Comparison of ENCODE assay signal across 15 cellular contexts in the genomic region with DNA sequence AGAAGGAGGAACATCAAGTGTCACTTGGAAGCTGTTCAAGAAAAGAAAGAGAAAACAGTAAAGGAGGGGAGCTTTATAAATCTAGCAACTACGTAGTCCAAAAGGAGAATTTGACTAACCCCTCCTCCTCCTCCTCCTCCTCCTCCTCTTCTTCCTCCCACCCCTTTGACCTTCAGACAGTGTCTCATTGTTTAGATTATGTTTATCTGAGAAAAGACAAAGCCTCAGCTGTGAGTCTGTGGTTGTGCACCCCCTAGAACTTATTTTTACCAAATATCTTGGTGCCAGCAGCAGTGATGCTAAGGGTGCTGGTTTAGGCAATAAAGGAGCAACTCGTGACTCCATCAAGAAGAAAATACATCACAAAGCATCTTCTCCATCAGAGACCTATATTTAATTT.
A peak's percentile ranks its signal among the peaks of the same experiment; 100 is the strongest.
DNase-seq lines count a peak whose midpoint lies in the region; ATAC-seq, FAIRE-seq and TF ChIP-seq lines count a peak whose summit lies in the region.
"Had no signal": no experiment of that assay in that cellular context is flagged by ENCODE, and none has a peak within 500 bp of the region (broad histone marks: within the 10 kb centered on the region; RNA-seq: fewer than 3 reads in every experiment).

No MANE protein-coding gene starts in this region.

- H3K9me3 ChIP-seq in BLaER1 treated with 17β-estradiol and CSF1 and Interleukin-3, amounts not matched to agents 10 nM and 100 nM (replicated peaks in 1 of 11) = peaks cover 10 to 25% (median 20%) of the 10 kb centered on the region in 11 experiments
- H3K9me3 ChIP-seq in H1 (ENCODE audit: insufficient read depth in 2 of 2, low read depth in 1 of 2, low read length in 1 of 2) (0 out of 4 replicates have a peak, but pooled peaks cover 0 to 2% of the 10 kb centered on the region in 2 experiments), Peyer's patch (peaks cover 0 to 8% (median 3%) of the 10 kb centered on the region in 4 donors)

- CTCF ChIA-PET in H1 (lab: Charles Lee; ENCODE audit: partially characterized antibody) = interaction anchor here (0.7 to 1.1 kb wide), 3 partner anchors 55 to 156 kb away, joined by 3 to 4 read pairs (median 3); no protein-coding TSS in a partner anchor

- no peak overlapping the region for H4K5ac ChIP-seq in H1 (ENCODE audit: insufficient read length, low read depth, low read length)

- no peaks in the 10 kb centered on the region for H4K20me1 ChIP-seq in BLaER1 treated with 17β-estradiol and CSF1 and Interleukin-3, amounts not matched to agents 10 nM and 100 nM
- no peaks in the 10 kb centered on the region for H4K20me1 ChIP-seq in H1 (replicated peaks in 1 of 2; ENCODE audit: control insufficient read depth in 1 of 2, insufficient read depth in 2 of 2, low read length in 2 of 2)

- H2BK120ac ChIP-seq in H1 (replicated peaks; ENCODE audit: low read depth, low read length) = no peak overlapping the region

- no peak for TF ChIP-seq RAD21 in H1 (IDR thresholded peaks at IDR 0.05 in 1 of 2, conservative IDR thresholded peaks at IDR 0.05 in 1 of 2; ENCODE audit: low read depth in 2 of 2, low read length in 2 of 2)

- no peak overlapping the region for H3K4me3 ChIP-seq in BLaER1 treated with 17β-estradiol and CSF1 and Interleukin-3, amounts not matched to agents 10 nM and 100 nM
- H3K4me3 ChIP-seq in H1 (ENCODE audit: extremely low read depth in 1 of 4, insufficient read depth in 2 of 4, low read depth in 3 of 4, low read length in 4 of 4) = no peak overlapping the region
- no peak overlapping the region for H3K4me3 ChIP-seq in Peyer's patch
- H3K4me3 ChIP-seq: lower lobe of right lung had no signal

- DNase-seq in H1 (ENCODE audit: low read depth in 1 of 2, low spot score in 2 of 2) (no peak), Peyer's patch (no peak), islet precursor cell (no peak), NCI-H2171 treated with DMSO at 0.1 percent for 48 hours (lab: John Stamatoyannopoulos, UW) (no peak)
- no peak for DNase-seq in activated CD4-positive, alpha-beta T cell treated with anti-CD3 and anti-CD28 coated beads, Interleukin-2, amount 50 U/mL, for 1 hour
- DNase-seq: activated naive CD4-positive, alpha-beta T cell treated with anti-CD3 and anti-CD28 coated beads for 36 hours; central memory CD4-positive, alpha-beta T cell; DMS153; GOT3; lower lobe of right lung; occipital lobe; PC-3 had no signal

- no peaks in the 10 kb centered on the region for H3K23me2 ChIP-seq in H1 (ENCODE audit: low read depth, low read length)

- TF ChIP-seq CTCF in H1 (IDR thresholded peaks at IDR 0.05; ENCODE audit: control extremely low read depth in 1 of 3, insufficient read depth in 1 of 3, low read depth in 1 of 3, low read length in 3 of 3) (no peak), Peyer's patch (IDR thresholded peaks at IDR 0.05) (no peak)

- no peak overlapping the region for H2AK5ac ChIP-seq in H1 (ENCODE audit: low read depth, low read length)

- H3K4me2 ChIP-seq in BLaER1 treated with 17β-estradiol and CSF1 and Interleukin-3, amounts not matched to agents 10 nM and 100 nM = peak overlapping the region in 6 of 11 experiments; percentile 12 to 63 (median 33); a peak in 11 of 22 replicates
- H3K4me2 ChIP-seq in H1 (ENCODE audit: insufficient read depth in 1 of 2, low read depth in 2 of 2, low read length in 2 of 2) = no peak overlapping the region; a peak in 1 of 4 replicates

- no peak overlapping the region for H3K14ac ChIP-seq in H1 (ENCODE audit: insufficient read length)

- FAIRE-seq in H1 (lab: Jason Lieb, UNC) = no peak

- H2BK12ac ChIP-seq in H1 (ENCODE audit: low read depth, low read length) = peak overlapping the region; percentile 35; the same call in 1 of the 2 replicates

- H2AFZ ChIP-seq in H1 (ENCODE audit: low read length) = no peak overlapping the region

- WGBS in H1 (ENCODE audit: extremely low coverage in 1 of 2, insufficient coverage in 1 of 2, insufficient read length in 1 of 2, insufficient replicate concordance in 2 of 2, low coverage in 1 of 2, low lambda C conversion rate in 2 of 2, missing lambda C conversion rate in 1 of 2), 2 experiments = 80% methylated on average over 1 of the region's 2 CpGs; no CpG with 5 or more reads in 1 of the 2 experiments

- H2BK5ac ChIP-seq in H1 (ENCODE audit: low read depth, low read length) = no peak overlapping the region

- no peak overlapping the region for H3K4ac ChIP-seq in H1 (replicated peaks; ENCODE audit: insufficient read length, low read depth, low read length)

- H3K4me1 ChIP-seq in BLaER1 treated with 17β-estradiol and CSF1 and Interleukin-3, amounts not matched to agents 10 nM and 100 nM = peaks cover 0 to 35% (median 10%) of the 10 kb centered on the region in 10 experiments; a peak in 11 of 20 replicates
- H3K4me1 ChIP-seq in H1 (replicated peaks in 1 of 4; ENCODE audit: control insufficient read depth in 3 of 4, insufficient read depth in 4 of 4, low read length in 3 of 4) (peaks cover 0 to 16% (median 5%) of the 10 kb centered on the region in 4 experiments; a peak in 5 of 7 replicates), Peyer's patch (peaks cover 0 to 18% (median 5%) of the 10 kb centered on the region in 4 donors)
- H3K4me1 ChIP-seq: lower lobe of right lung had no signal

- H3K9ac ChIP-seq in BLaER1 treated with 17β-estradiol and CSF1 and Interleukin-3, amounts not matched to agents 10 nM and 100 nM = no peak overlapping the region
- no peak overlapping the region for H3K9ac ChIP-seq in H1 (replicated peaks in 1 of 4; ENCODE audit: extremely low read depth in 1 of 4, low read depth in 3 of 4, low read length in 3 of 4)

- peak; percentile 52 for ATAC-seq in GM21360 (IDR thresholded peaks at IDR 0.05; ENCODE audit: unreplicated experiment)
- ATAC-seq in HG03439 (IDR thresholded peaks at IDR 0.05; ENCODE audit: unreplicated experiment) = peak; percentile 43
- ATAC-seq: lower lobe of right lung, PC-3 had no signal

- POLR2A ChIA-PET in H1 (lab: Charles Lee; ENCODE audit: partially characterized antibody) = no interaction called here

- H3K36me3 ChIP-seq in BLaER1 treated with 17β-estradiol and CSF1 and Interleukin-3, amounts not matched to agents 10 nM and 100 nM = no peaks in the 10 kb centered on the region
- H3K36me3 ChIP-seq in H1 (ENCODE audit: control insufficient read depth in 2 of 4, insufficient read depth in 4 of 4, low read length in 3 of 4) = no peaks in the 10 kb centered on the region
- no peaks in the 10 kb centered on the region for H3K36me3 ChIP-seq in Peyer's patch
- H3K36me3 ChIP-seq: lower lobe of right lung had no signal

- no peak for TF ChIP-seq EP300 in H1 (IDR thresholded peaks at IDR 0.05; ENCODE audit: borderline replicate concordance in 1 of 2, low read depth in 2 of 2, low read length in 2 of 2)

- H2BK15ac ChIP-seq in H1 (ENCODE audit: low read length) = no peak overlapping the region

- H3K56ac ChIP-seq in H1 (replicated peaks; ENCODE audit: insufficient read length, low read depth, low read length) = no peak overlapping the region

- H4K8ac ChIP-seq in H1 (ENCODE audit: extremely low read depth, insufficient read depth, low read length) = no peak overlapping the region

- no peaks in the 10 kb centered on the region for H3K27me3 ChIP-seq in BLaER1 treated with 17β-estradiol and CSF1 and Interleukin-3, amounts not matched to agents 10 nM and 100 nM
- H3K27me3 ChIP-seq in H1 (replicated peaks in 1 of 4; ENCODE audit: control insufficient read depth in 3 of 4, extremely low read depth in 1 of 4, insufficient read depth in 3 of 4, low read length in 3 of 4) (no peaks in the 10 kb centered on the region), Peyer's patch (no peaks in the 10 kb centered on the region)

- H2BK20ac ChIP-seq in H1 (ENCODE audit: low read length) = no peak overlapping the region; the same call in 1 of the 2 replicates

- TF ChIP-seq POLR2A in H1 (IDR thresholded peaks at IDR 0.05; ENCODE audit: control extremely low read depth in 1 of 2, low read depth in 2 of 2, low read length in 2 of 2) = no peak
- no peak for TF ChIP-seq POLR2A in Peyer's patch (IDR thresholded peaks at IDR 0.05)

- H3K23ac ChIP-seq in H1 (ENCODE audit: insufficient read length) = no peak overlapping the region

- H3K18ac ChIP-seq in H1 (ENCODE audit: extremely low read depth, low read length) = no peak overlapping the region

- H3K27ac ChIP-seq in BLaER1 treated with 17β-estradiol and CSF1 and Interleukin-3, amounts not matched to agents 10 nM and 100 nM = peak overlapping the region in 1 of 11 experiments; percentile 8; a peak in 1 of 22 replicates
- H3K27ac ChIP-seq in H1 (ENCODE audit: low read depth, low read length) = no peak overlapping the region
- no peak overlapping the region for H3K27ac ChIP-seq in Peyer's patch
- H3K27ac ChIP-seq: lower lobe of right lung had no signal

- H3K79me1 ChIP-seq in H1 (ENCODE audit: low read depth, low read length) = no peaks in the 10 kb centered on the region

- H3K79me2 ChIP-seq in H1 (ENCODE audit: control insufficient read depth in 1 of 2, insufficient read depth in 2 of 2, low read length in 2 of 2) = no peaks in the 10 kb centered on the region

- no peak overlapping the region for H4K91ac ChIP-seq in H1 (replicated peaks; ENCODE audit: insufficient read length, low read length)

TF ChIP-seq in H1, 55 proteins besides CTCF, POLR2A, EP300 and RAD21:
- TF ChIP-seq BACH1 (IDR thresholded peaks at IDR 0.05; ENCODE audit: low read length) = no peak
- no peak for TF ChIP-seq CEBPB (IDR thresholded peaks at IDR 0.05; ENCODE audit: low read depth, low read length)
- TF ChIP-seq NRF1 (IDR thresholded peaks at IDR 0.05; ENCODE audit: low read depth, low read length) = no peak
- no peak for TF ChIP-seq CHD2 (IDR thresholded peaks at IDR 0.05; ENCODE audit: low read length)
- TF ChIP-seq TCF12 (IDR thresholded peaks at IDR 0.05; ENCODE audit: low read depth, low read length) = no peak
- no peak for TF ChIP-seq JUND (IDR thresholded peaks at IDR 0.05; ENCODE audit: low read length)
- no peak for TF ChIP-seq CBX5 (IDR thresholded peaks at IDR 0.05; ENCODE audit: low read depth, low read length)
- TF ChIP-seq KDM1A (IDR thresholded peaks at IDR 0.05; ENCODE audit: borderline replicate concordance, low read length) = no peak
- TF ChIP-seq CHD1 (IDR thresholded peaks at IDR 0.05; ENCODE audit: low read depth, low read length) = no peak
- TF ChIP-seq GTF2F1 (IDR thresholded peaks at IDR 0.05; ENCODE audit: borderline replicate concordance, low read depth, low read length) = no peak
- no peak for TF ChIP-seq TAF7 (optimal IDR thresholded peaks at IDR 0.05; ENCODE audit: borderline replicate concordance, low read depth, low read length)
- TF ChIP-seq PHF8 (conservative IDR thresholded peaks at IDR 0.05; ENCODE audit: low read depth, low read length) = no peak
- TF ChIP-seq FOSL1 (IDR thresholded peaks at IDR 0.05; ENCODE audit: insufficient read depth, low read depth, low read length) = no peak
- no peak for TF ChIP-seq ZNF274 (IDR thresholded peaks at IDR 0.05; ENCODE audit: borderline replicate concordance, extremely low read depth, low read length)
- no peak for TF ChIP-seq EZH2 (IDR thresholded peaks at IDR 0.05; ENCODE audit: low read depth, low read length, severe bottlenecking)
- no peak for TF ChIP-seq KDM5A (IDR thresholded peaks at IDR 0.05; ENCODE audit: low read length)
TF ChIP-seq in H1: peak in this region for 0.

Comparison
In these comparisons a context has a peak if more than half of its experiments do, and no peak if none do; other contexts are left out.
1. H3K4me2 ChIP-seq: peak in BLaER1 treated with 17β-estradiol and CSF1 and Interleukin-3, amounts not matched to agents 10 nM and 100 nM (6 of 11); none in H1 (0 of 2).